ENCODE assay signal across 1 cellular context in the genomic region with DNA sequence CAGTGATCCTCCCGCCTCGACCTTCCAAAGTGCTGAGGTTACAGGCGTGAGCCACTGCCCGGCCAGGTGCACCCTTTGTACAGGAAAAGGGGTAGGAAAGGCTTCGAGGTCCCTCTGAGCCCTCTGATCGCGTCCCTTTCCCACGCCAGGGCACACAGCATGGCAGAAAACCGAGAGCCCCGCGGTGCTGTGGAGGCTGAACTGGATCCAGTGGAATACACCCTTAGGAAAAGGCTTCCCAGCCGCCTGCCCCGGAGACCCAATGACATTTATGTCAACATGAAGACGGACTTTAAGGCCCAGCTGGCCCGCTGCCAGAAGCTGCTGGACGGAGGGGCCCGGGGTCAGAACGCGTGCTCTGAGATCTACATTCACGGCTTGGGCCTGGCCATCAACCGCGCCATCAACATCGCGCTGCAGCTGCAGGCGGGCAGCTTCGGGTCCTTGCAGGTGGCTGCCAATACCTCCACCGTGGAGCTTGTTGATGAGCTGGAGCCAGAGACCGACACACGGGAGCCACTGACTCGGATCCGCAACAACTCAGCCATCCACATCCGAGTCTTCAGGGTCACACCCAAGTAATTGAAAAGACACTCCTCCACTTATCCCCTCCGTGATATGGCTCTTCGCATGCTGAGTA.
A peak's percentile ranks its signal among the peaks of the same experiment; 100 is the strongest.
TF ChIP-seq lines count a peak whose summit lies in the region.

No MANE protein-coding gene starts in this region.

TF ChIP-seq in K562, 482 proteins besides CTCF, POLR2A, EP300 and RAD21 (continued from another document and continues in another):
- TF ChIP-seq, protein P1, sequence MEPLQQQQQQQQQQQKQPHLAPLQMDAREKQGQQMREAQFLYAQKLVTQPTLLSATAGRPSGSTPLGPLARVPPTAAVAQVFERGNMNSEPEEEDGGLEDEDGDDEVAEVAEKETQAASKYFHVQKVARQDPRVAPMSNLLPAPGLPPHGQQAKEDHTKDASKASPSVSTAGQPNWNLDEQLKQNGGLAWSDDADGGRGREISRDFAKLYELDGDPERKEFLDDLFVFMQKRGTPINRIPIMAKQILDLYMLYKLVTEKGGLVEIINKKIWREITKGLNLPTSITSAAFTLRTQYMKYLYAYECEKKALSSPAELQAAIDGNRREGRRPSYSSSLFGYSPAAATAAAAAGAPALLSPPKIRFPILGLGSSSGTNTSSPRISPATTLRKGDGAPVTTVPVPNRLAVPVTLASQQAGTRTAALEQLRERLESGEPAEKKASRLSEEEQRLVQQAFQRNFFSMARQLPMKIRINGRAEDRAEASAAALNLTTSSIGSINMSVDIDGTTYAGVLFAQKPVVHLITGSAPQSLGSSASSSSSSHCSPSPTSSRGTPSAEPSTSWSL (CRISPR knock-in tag; IDR thresholded peaks at IDR 0.05; ENCODE audit: borderline replicate concordance) = no peak
- TF ChIP-seq PKNOX1 (IDR thresholded peaks at IDR 0.05) = no peak
- no peak for TF ChIP-seq DIDO1 (tag; IDR thresholded peaks at IDR 0.05; ENCODE audit: low read depth)
- TF ChIP-seq, protein P2, sequence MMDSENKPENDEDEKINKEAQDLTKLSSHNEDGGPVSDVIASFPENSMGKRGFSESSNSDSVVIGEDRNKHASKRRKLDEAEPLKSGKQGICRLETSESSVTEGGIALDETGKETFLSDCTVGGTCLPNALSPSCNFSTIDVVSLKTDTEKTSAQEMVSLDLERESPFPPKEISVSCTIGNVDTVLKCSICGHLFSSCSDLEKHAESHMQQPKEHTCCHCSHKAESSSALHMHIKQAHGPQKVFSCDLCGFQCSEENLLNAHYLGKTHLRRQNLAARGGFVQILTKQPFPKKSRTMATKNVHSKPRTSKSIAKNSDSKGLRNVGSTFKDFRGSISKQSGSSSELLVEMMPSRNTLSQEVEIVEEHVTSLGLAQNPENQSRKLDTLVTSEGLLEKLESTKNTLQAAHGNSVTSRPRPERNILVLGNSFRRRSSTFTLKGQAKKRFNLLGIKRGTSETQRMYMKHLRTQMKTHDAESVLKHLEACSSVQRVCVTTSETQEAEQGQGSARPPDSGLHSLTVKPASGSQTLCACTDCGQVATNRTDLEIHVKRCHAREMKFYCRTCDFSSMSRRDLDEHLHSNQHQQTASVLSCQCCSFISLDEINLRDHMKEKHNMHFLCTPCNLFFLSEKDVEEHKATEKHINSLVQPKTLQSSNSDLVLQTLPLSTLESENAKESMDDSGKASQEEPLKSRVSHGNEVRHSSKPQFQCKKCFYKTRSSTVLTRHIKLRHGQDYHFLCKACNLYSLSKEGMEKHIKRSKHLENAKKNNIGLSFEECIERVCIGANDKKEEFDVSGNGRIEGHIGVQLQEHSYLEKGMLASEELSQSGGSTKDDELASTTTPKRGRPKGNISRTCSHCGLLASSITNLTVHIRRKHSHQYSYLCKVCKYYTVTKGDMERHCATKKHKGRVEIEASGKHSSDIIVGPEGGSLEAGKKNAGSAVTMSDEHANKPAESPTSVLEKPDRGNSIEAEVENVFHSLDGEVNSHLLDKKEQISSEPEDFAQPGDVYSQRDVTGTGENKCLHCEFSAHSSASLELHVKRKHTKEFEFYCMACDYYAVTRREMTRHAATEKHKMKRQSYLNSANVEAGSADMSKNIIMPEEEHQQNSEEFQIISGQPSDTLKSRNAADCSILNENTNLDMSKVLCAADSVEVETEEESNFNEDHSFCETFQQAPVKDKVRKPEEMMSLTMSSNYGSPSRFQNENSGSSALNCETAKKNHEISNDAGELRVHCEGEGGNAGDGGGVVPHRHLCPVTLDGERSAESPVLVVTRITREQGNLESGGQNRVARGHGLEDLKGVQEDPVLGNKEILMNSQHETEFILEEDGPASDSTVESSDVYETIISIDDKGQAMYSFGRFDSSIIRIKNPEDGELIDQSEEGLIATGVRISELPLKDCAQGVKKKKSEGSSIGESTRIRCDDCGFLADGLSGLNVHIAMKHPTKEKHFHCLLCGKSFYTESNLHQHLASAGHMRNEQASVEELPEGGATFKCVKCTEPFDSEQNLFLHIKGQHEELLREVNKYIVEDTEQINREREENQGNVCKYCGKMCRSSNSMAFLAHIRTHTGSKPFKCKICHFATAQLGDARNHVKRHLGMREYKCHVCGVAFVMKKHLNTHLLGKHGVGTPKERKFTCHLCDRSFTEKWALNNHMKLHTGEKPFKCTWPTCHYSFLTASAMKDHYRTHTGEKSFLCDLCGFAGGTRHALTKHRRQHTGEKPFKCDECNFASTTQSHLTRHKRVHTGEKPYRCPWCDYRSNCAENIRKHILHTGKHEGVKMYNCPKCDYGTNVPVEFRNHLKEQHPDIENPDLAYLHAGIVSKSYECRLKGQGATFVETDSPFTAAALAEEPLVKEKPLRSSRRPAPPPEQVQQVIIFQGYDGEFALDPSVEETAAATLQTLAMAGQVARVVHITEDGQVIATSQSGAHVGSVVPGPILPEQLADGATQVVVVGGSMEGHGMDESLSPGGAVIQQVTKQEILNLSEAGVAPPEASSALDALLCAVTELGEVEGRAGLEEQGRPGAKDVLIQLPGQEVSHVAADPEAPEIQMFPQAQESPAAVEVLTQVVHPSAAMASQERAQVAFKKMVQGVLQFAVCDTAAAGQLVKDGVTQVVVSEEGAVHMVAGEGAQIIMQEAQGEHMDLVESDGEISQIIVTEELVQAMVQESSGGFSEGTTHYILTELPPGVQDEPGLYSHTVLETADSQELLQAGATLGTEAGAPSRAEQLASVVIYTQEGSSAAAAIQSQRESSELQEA (IDR thresholded peaks at IDR 0.05; ENCODE audit: low read depth) = peak; percentile 47; the same call in 1 of the 2 replicates
- TF ChIP-seq, protein P3, sequence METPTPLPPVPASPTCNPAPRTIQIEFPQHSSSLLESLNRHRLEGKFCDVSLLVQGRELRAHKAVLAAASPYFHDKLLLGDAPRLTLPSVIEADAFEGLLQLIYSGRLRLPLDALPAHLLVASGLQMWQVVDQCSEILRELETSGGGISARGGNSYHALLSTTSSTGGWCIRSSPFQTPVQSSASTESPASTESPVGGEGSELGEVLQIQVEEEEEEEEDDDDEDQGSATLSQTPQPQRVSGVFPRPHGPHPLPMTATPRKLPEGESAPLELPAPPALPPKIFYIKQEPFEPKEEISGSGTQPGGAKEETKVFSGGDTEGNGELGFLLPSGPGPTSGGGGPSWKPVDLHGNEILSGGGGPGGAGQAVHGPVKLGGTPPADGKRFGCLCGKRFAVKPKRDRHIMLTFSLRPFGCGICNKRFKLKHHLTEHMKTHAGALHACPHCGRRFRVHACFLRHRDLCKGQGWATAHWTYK (CRISPR knock-in tag; IDR thresholded peaks at IDR 0.05) = no peak
- no peak for TF ChIP-seq CBX1 (IDR thresholded peaks at IDR 0.05; ENCODE audit: low read depth)
- peak; percentile 65; the same call in 1 of the 2 replicates for TF ChIP-seq ZBTB17 (CRISPR knock-in tag; IDR thresholded peaks at IDR 0.05)
- no peak for TF ChIP-seq SP2 (IDR thresholded peaks at IDR 0.05; ENCODE audit: extremely low read depth, low read depth, low read length, poor library complexity, severe bottlenecking)
- TF ChIP-seq RHOXF2B (CRISPR knock-in tag; conservative IDR thresholded peaks at IDR 0.05) = no peak
- TF ChIP-seq PHF8 (IDR thresholded peaks at IDR 0.05; ENCODE audit: borderline replicate concordance, low read length) = no peak
- no peak for TF ChIP-seq ZNF134 (CRISPR knock-in tag; conservative IDR thresholded peaks at IDR 0.05)
- TF ChIP-seq MAFF (IDR thresholded peaks at IDR 0.05; ENCODE audit: low read length) = no peak
- peak in 1 of 2 experiments; percentile 87; a peak in 2 of 4 replicates for TF ChIP-seq MLLT1 (IDR thresholded peaks at IDR 0.05)
- TF ChIP-seq ZBTB7A (IDR thresholded peaks at IDR 0.05; ENCODE audit: borderline replicate concordance, control insufficient read depth, low read depth, low read length) = no peak; the same call in 1 of the 2 replicates
- TF ChIP-seq CBFA2T2 (conservative IDR thresholded peaks at IDR 0.05) = no peak
- TF ChIP-seq E2F3 (CRISPR knock-in tag; IDR thresholded peaks at IDR 0.05) = no peak
- TF ChIP-seq, protein P4, sequence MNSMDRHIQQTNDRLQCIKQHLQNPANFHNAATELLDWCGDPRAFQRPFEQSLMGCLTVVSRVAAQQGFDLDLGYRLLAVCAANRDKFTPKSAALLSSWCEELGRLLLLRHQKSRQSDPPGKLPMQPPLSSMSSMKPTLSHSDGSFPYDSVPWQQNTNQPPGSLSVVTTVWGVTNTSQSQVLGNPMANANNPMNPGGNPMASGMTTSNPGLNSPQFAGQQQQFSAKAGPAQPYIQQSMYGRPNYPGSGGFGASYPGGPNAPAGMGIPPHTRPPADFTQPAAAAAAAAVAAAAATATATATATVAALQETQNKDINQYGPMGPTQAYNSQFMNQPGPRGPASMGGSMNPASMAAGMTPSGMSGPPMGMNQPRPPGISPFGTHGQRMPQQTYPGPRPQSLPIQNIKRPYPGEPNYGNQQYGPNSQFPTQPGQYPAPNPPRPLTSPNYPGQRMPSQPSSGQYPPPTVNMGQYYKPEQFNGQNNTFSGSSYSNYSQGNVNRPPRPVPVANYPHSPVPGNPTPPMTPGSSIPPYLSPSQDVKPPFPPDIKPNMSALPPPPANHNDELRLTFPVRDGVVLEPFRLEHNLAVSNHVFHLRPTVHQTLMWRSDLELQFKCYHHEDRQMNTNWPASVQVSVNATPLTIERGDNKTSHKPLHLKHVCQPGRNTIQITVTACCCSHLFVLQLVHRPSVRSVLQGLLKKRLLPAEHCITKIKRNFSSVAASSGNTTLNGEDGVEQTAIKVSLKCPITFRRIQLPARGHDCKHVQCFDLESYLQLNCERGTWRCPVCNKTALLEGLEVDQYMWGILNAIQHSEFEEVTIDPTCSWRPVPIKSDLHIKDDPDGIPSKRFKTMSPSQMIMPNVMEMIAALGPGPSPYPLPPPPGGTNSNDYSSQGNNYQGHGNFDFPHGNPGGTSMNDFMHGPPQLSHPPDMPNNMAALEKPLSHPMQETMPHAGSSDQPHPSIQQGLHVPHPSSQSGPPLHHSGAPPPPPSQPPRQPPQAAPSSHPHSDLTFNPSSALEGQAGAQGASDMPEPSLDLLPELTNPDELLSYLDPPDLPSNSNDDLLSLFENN (IDR thresholded peaks at IDR 0.05; ENCODE audit: low read depth in 2 of 2, low read length in 2 of 2) = no peak
- TF ChIP-seq RB1 (IDR thresholded peaks at IDR 0.05; ENCODE audit: low read depth) = 0 out of 2 replicates have a peak, but pooled peaks have one; percentile 41
- TF ChIP-seq, protein P5, sequence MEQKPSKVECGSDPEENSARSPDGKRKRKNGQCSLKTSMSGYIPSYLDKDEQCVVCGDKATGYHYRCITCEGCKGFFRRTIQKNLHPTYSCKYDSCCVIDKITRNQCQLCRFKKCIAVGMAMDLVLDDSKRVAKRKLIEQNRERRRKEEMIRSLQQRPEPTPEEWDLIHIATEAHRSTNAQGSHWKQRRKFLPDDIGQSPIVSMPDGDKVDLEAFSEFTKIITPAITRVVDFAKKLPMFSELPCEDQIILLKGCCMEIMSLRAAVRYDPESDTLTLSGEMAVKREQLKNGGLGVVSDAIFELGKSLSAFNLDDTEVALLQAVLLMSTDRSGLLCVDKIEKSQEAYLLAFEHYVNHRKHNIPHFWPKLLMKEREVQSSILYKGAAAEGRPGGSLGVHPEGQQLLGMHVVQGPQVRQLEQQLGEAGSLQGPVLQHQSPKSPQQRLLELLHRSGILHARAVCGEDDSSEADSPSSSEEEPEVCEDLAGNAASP (IDR thresholded peaks at IDR 0.05) = no peak
- TF ChIP-seq PTBP1 (IDR thresholded peaks at IDR 0.05; ENCODE audit: low read depth, low read length) = no peak
- TF ChIP-seq BHLHE40 (IDR thresholded peaks at IDR 0.05; ENCODE audit: low read length) = 0 out of 2 replicates have a peak, but pooled peaks have one; percentile 6
- TF ChIP-seq NFIC (IDR thresholded peaks at IDR 0.05) = peak; percentile 99
- no peak for TF ChIP-seq NCOA4 (IDR thresholded peaks at IDR 0.05; ENCODE audit: partially characterized antibody)
- TF ChIP-seq MTF1 (CRISPR knock-in tag; IDR thresholded peaks at IDR 0.05; ENCODE audit: borderline replicate concordance) = no peak
- 0 out of 2 replicates have a peak, but pooled peaks have one; percentile 32 for TF ChIP-seq CREB1 (IDR thresholded peaks at IDR 0.05)
- 0 out of 2 replicates have a peak, but pooled peaks have one; percentile 8 for TF ChIP-seq CREB1 (CRISPR knock-in tag; IDR thresholded peaks at IDR 0.05)
- TF ChIP-seq ELF4 (CRISPR knock-in tag; IDR thresholded peaks at IDR 0.05) = no peak
- TF ChIP-seq, protein P6, sequence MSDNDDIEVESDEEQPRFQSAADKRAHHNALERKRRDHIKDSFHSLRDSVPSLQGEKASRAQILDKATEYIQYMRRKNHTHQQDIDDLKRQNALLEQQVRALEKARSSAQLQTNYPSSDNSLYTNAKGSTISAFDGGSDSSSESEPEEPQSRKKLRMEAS (CRISPR knock-in tag; IDR thresholded peaks at IDR 0.05) = peak; percentile 41
- TF ChIP-seq ZNF232 (CRISPR knock-in tag; IDR thresholded peaks at IDR 0.05) = 0 out of 2 replicates have a peak, but pooled peaks have one; percentile 27
- no peak for TF ChIP-seq FOXJ2 (tag; IDR thresholded peaks at IDR 0.05)
- TF ChIP-seq HOXB6 (CRISPR knock-in tag; IDR thresholded peaks at IDR 0.05; ENCODE audit: borderline replicate concordance) = no peak
- no peak for TF ChIP-seq ZNF175 (CRISPR knock-in tag; IDR thresholded peaks at IDR 0.05; ENCODE audit: low read depth)
- TF ChIP-seq USF1 (CRISPR knock-in tag; IDR thresholded peaks at IDR 0.05) = 0 out of 2 replicates have a peak, but pooled peaks have one; percentile 20
- no peak for TF ChIP-seq NR2F6 (CRISPR knock-in tag; IDR thresholded peaks at IDR 0.05)
- TF ChIP-seq ZNF695 (CRISPR knock-in tag; IDR thresholded peaks at IDR 0.05) = no peak
- peak; percentile 50; the same call in 1 of the 2 replicates for TF ChIP-seq ZBTB1 (CRISPR knock-in tag; IDR thresholded peaks at IDR 0.05; ENCODE audit: borderline replicate concordance, low read depth)
- no peak for TF ChIP-seq MAZ (CRISPR knock-in tag; conservative IDR thresholded peaks at IDR 0.05 in 1 of 2, IDR thresholded peaks at IDR 0.05 in 1 of 2)
- no peak for TF ChIP-seq ESRRB (CRISPR knock-in tag; IDR thresholded peaks at IDR 0.05; ENCODE audit: borderline replicate concordance)
